ENCODE assay signal across 4 cellular contexts in genomic region chr6:43633002-43633401, GRCh38. TPM values are rescaled to one million over a fixed set of nuclear protein-coding genes. Genes with fewer than 3 reads are reported as not detected.
"Had no signal": no experiment of that assay in that cellular context is flagged by ENCODE, and none has a peak within 500 bp of the region (broad histone marks: within the 10 kb centered on the region; RNA-seq: fewer than 3 reads in every experiment).

No MANE protein-coding gene starts in this region.

RNA-seq across cellular contexts. Expression of gene RSPH9, which starts 11.8 kb away (rescaled TPM):
- total RNA-seq: epithelial cell of proximal tubule, mesenteric fat pad, myocyte had no signal
- polyA plus RNA-seq: keratinocyte had no signal
